In genomic region chr6:30647039-30647801, GRCh38 we compare ENCODE assay signal across 8 cellular contexts. TPM values are rescaled to one million over a fixed set of nuclear protein-coding genes. Genes with fewer than 3 reads are reported as not detected.
A peak's percentile ranks its signal among the peaks of the same experiment; 100 is the strongest.
DNase-seq lines count a peak whose midpoint lies in the region; ATAC-seq and TF ChIP-seq lines count a peak whose summit lies in the region.

TSS of gene C6orf136 (plus strand) at chr6:30647133. CDS start at chr6:30647232, 99 bp downstream.

- peak; percentile 65 for ATAC-seq in GM21390 (IDR thresholded peaks at IDR 0.05; ENCODE audit: unreplicated experiment)

- no peaks in the 10 kb centered on the region for H3K9me3 Mint-ChIP-seq in endothelial cell (ENCODE audit: unreplicated experiment)

- H3K4me1 Mint-ChIP-seq in endothelial cell (ENCODE audit: unreplicated experiment): peaks cover 44% of the 10 kb centered on the region

- TF ChIP-seq CTCF in endothelial cell (IDR thresholded peaks at IDR 0.05; ENCODE audit: unreplicated experiment): no peak

- H3K27me3 ChIP-seq in HUES48 (ENCODE audit: control insufficient read depth, insufficient read depth, low read length) (no peaks in the 10 kb centered on the region), NT2/D1 (ENCODE audit: insufficient read depth, insufficient read length) (no peaks in the 10 kb centered on the region)

- H3K27ac Mint-ChIP-seq in endothelial cell (ENCODE audit: unreplicated experiment): peak within 1 kb of the TSS; percentile 92

- DNase-seq in COLO829 (ENCODE audit: low spot score) (peak; percentile 99), NT2/D1 (ENCODE audit: low read depth, low spot score) (peak; percentile 82), endothelial cell (ENCODE audit: low spot score) (peak; percentile 87), midbrain (lab: John Stamatoyannopoulos, UW) (peak; percentile 80)
- peak; percentile 74 for DNase-seq in activated CD8-positive, alpha-beta memory T cell treated with anti-CD3 and anti-CD28 coated beads, Interleukin-2, amount 50 U/mL, for 4 hours
- DNase-seq in stimulated activated CD8-positive, alpha-beta memory T cell treated with anti-CD3 and anti-CD28 coated beads, Interleukin-2, amount 100 ng/mL, for 48 hours (ENCODE audit: low read depth in 2 of 2): peak; percentile 65 to 73

- H3K4me1 ChIP-seq in HUES48 (ENCODE audit: control insufficient read depth, insufficient read depth, low read length) (peaks cover 7% of the 10 kb centered on the region), NT2/D1 (ENCODE audit: insufficient read depth, insufficient read length) (no peaks in the 10 kb centered on the region)

- peak within 1 kb of the TSS; percentile 93 for H3K4me3 Mint-ChIP-seq in endothelial cell (ENCODE audit: unreplicated experiment)

- H3K4me3 ChIP-seq in HUES48 (ENCODE audit: low read depth, low read length) (peak within 1 kb of the TSS; percentile 99), NT2/D1 (ENCODE audit: insufficient read length, low read depth) (peak within 1 kb of the TSS; percentile 83)

- peak within 1 kb of the TSS; percentile 92 for H3K27ac ChIP-seq in HUES48 (ENCODE audit: low read depth, low read length)

- H3K27me3 Mint-ChIP-seq in endothelial cell (ENCODE audit: unreplicated experiment): peaks cover 7% of the 10 kb centered on the region

- H3K9ac ChIP-seq in HUES48 (ENCODE audit: low read depth, low read length) (peak within 1 kb of the TSS; percentile 92), NT2/D1 (ENCODE audit: insufficient read length, low read depth) (peak within 1 kb of the TSS; percentile 95)

- H3K9me3 ChIP-seq in HUES48 (ENCODE audit: control insufficient read depth, insufficient read depth, low read length): no peaks in the 10 kb centered on the region
- H3K9me3 ChIP-seq in NT2/D1 (ENCODE audit: insufficient read depth, low read length): no peaks in the 10 kb centered on the region

- H3K36me3 ChIP-seq in HUES48 (ENCODE audit: control insufficient read depth, insufficient read depth, low read length) (peaks cover 50% of the 10 kb centered on the region), NT2/D1 (ENCODE audit: insufficient read depth, insufficient read length, low read length) (peaks cover 52% of the 10 kb centered on the region)

- peaks cover 35% of the 10 kb centered on the region for H3K36me3 Mint-ChIP-seq in endothelial cell (ENCODE audit: low read depth, unreplicated experiment)

RNA-seq across cellular contexts. Expression of gene C6orf136, which starts in this region (rescaled TPM):
- 15.1 TPM for total RNA-seq in endothelial cell (ENCODE audit: unreplicated experiment)

Comparison
In these comparisons a context has a peak if more than half of its experiments do, and no peak if none do; other contexts are left out.
1. Peak in every context shown above with its lines: DNase-seq, ATAC-seq, H3K4me3 ChIP-seq and H3K27ac ChIP-seq.